In the genomic region with DNA sequence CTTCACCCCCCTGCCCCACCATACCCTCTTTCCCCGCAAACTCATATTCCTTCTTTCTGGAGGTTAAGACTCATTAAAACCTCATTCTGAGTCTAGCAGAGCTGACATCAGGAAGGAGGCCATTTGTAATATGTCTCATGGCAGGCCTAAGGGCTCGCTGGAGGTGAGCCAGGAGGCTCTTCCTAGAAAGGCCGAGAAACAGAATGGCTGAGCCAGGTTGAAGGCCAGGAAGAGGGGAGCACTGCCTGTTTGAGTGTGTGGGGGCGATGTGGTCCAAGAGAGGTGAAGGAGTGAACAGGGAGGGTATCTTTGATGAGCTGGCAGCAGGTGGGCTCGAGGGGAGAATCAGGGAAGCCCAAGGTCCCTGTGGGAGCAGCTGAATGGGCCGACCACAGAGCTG, we compare ENCODE assay signal across 1 cellular context.
TF ChIP-seq lines count a peak whose summit lies in the region.

No MANE protein-coding gene starts in this region.

TF ChIP-seq in GM23338, 12 proteins besides CTCF, POLR2A, EP300 and RAD21:
- TF ChIP-seq JUNB (IDR thresholded peaks at IDR 0.05; ENCODE audit: unreplicated experiment) = no peak
- no peak for TF ChIP-seq STAT1 (IDR thresholded peaks at IDR 0.05; ENCODE audit: unreplicated experiment)
- TF ChIP-seq, protein P1, sequence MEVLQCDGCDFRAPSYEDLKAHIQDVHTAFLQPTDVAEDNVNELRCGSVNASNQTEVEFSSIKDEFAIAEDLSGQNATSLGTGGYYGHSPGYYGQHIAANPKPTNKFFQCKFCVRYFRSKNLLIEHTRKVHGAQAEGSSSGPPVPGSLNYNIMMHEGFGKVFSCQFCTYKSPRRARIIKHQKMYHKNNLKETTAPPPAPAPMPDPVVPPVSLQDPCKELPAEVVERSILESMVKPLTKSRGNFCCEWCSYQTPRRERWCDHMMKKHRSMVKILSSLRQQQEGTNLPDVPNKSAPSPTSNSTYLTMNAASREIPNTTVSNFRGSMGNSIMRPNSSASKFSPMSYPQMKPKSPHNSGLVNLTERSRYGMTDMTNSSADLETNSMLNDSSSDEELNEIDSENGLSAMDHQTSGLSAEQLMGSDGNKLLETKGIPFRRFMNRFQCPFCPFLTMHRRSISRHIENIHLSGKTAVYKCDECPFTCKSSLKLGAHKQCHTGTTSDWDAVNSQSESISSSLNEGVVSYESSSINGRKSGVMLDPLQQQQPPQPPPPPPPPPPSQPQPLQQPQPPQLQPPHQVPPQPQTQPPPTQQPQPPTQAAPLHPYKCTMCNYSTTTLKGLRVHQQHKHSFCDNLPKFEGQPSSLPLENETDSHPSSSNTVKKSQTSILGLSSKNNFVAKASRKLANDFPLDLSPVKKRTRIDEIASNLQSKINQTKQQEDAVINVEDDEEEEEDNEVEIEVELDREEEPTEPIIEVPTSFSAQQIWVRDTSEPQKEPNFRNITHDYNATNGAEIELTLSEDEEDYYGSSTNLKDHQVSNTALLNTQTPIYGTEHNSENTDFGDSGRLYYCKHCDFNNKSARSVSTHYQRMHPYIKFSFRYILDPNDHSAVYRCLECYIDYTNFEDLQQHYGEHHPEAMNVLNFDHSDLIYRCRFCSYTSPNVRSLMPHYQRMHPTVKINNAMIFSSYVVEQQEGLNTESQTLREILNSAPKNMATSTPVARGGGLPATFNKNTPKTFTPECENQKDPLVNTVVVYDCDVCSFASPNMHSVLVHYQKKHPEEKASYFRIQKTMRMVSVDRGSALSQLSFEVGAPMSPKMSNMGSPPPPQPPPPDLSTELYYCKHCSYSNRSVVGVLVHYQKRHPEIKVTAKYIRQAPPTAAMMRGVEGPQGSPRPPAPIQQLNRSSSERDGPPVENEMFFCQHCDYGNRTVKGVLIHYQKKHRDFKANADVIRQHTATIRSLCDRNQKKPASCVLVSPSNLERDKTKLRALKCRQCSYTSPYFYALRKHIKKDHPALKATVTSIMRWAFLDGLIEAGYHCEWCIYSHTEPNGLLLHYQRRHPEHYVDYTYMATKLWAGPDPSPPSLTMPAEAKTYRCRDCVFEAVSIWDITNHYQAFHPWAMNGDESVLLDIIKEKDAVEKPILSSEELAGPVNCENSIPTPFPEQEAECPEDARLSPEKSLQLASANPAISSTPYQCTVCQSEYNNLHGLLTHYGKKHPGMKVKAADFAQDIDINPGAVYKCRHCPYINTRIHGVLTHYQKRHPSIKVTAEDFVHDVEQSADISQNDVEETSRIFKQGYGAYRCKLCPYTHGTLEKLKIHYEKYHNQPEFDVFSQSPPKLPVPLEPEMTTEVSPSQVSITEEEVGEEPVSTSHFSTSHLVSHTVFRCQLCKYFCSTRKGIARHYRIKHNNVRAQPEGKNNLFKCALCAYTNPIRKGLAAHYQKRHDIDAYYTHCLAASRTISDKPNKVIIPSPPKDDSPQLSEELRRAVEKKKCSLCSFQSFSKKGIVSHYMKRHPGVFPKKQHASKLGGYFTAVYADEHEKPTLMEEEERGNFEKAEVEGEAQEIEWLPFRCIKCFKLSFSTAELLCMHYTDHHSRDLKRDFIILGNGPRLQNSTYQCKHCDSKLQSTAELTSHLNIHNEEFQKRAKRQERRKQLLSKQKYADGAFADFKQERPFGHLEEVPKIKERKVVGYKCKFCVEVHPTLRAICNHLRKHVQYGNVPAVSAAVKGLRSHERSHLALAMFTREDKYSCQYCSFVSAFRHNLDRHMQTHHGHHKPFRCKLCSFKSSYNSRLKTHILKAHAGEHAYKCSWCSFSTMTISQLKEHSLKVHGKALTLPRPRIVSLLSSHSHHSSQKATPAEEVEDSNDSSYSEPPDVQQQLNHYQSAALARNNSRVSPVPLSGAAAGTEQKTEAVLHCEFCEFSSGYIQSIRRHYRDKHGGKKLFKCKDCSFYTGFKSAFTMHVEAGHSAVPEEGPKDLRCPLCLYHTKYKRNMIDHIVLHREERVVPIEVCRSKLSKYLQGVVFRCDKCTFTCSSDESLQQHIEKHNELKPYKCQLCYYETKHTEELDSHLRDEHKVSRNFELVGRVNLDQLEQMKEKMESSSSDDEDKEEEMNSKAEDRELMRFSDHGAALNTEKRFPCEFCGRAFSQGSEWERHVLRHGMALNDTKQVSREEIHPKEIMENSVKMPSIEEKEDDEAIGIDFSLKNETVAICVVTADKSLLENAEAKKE (CRISPR knock-in tag; IDR thresholded peaks at IDR 0.05) = no peak
- no peak for TF ChIP-seq CREB1 (CRISPR knock-in tag; IDR thresholded peaks at IDR 0.05; ENCODE audit: low read depth)
- no peak for TF ChIP-seq EZH2 (IDR thresholded peaks at IDR 0.05; ENCODE audit: low read depth, unreplicated experiment)
- TF ChIP-seq ZNF331 (CRISPR knock-in tag; IDR thresholded peaks at IDR 0.05; ENCODE audit: low read depth) = no peak
- no peak for TF ChIP-seq NANOG (IDR thresholded peaks at IDR 0.05; ENCODE audit: borderline replicate concordance)
- TF ChIP-seq, protein P2, sequence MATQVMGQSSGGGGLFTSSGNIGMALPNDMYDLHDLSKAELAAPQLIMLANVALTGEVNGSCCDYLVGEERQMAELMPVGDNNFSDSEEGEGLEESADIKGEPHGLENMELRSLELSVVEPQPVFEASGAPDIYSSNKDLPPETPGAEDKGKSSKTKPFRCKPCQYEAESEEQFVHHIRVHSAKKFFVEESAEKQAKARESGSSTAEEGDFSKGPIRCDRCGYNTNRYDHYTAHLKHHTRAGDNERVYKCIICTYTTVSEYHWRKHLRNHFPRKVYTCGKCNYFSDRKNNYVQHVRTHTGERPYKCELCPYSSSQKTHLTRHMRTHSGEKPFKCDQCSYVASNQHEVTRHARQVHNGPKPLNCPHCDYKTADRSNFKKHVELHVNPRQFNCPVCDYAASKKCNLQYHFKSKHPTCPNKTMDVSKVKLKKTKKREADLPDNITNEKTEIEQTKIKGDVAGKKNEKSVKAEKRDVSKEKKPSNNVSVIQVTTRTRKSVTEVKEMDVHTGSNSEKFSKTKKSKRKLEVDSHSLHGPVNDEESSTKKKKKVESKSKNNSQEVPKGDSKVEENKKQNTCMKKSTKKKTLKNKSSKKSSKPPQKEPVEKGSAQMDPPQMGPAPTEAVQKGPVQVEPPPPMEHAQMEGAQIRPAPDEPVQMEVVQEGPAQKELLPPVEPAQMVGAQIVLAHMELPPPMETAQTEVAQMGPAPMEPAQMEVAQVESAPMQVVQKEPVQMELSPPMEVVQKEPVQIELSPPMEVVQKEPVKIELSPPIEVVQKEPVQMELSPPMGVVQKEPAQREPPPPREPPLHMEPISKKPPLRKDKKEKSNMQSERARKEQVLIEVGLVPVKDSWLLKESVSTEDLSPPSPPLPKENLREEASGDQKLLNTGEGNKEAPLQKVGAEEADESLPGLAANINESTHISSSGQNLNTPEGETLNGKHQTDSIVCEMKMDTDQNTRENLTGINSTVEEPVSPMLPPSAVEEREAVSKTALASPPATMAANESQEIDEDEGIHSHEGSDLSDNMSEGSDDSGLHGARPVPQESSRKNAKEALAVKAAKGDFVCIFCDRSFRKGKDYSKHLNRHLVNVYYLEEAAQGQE (IDR thresholded peaks at IDR 0.05; ENCODE audit: unreplicated experiment) = no peak
- TF ChIP-seq EZH2phosphoT487 (IDR thresholded peaks at IDR 0.05; ENCODE audit: unreplicated experiment) = no peak
- TF ChIP-seq, protein P3, sequence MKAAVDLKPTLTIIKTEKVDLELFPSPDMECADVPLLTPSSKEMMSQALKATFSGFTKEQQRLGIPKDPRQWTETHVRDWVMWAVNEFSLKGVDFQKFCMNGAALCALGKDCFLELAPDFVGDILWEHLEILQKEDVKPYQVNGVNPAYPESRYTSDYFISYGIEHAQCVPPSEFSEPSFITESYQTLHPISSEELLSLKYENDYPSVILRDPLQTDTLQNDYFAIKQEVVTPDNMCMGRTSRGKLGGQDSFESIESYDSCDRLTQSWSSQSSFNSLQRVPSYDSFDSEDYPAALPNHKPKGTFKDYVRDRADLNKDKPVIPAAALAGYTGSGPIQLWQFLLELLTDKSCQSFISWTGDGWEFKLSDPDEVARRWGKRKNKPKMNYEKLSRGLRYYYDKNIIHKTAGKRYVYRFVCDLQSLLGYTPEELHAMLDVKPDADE (IDR thresholded peaks at IDR 0.05) = no peak
- no peak for TF ChIP-seq POLR2AphosphoS5 (IDR thresholded peaks at IDR 0.05; ENCODE audit: low read depth)
- no peak for TF ChIP-seq ZNF114 (CRISPR knock-in tag; IDR thresholded peaks at IDR 0.05)
